Comparison of ENCODE assay signal across 20 cellular contexts in the genomic region with DNA sequence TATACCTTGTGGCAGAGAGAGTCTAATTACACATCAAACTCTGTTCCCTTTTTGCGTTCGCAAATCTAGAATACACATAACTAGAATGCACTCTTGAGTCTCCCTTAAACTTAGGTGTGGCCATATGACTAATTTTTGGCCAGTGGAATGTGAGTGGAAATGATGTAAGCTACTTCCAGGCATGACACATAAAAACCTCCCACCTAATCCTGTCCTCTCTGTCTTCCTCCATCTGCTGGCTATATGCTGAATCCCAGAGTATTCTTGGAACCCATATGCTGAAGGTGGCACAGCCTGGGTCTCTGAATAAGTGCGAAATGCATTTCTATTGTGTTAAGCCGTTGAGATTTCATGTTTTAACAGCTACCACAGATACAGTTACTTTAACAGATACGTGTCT.
DNase-seq lines count a peak whose midpoint lies in the region; ATAC-seq, FAIRE-seq and TF ChIP-seq lines count a peak whose summit lies in the region.
"Had no signal": no experiment of that assay in that cellular context is flagged by ENCODE, and none has a peak within 500 bp of the region (broad histone marks: within the 10 kb centered on the region; RNA-seq: fewer than 3 reads in every experiment).

No MANE protein-coding gene starts in this region.

- in situ Hi-C loops in GM23248 (cut with MboI), result no loop called here

- H3K27ac Mint-ChIP-seq in activated CD8-positive, alpha-beta T cell treated with anti-CD3 and anti-CD28 coated beads for 36 hours, result no peak overlapping the region
- H3K27ac Mint-ChIP-seq: activated CD8-positive, alpha-beta T cell treated with anti-CD3 and anti-CD28 coated beads, Interleukin-2, amount 10 ng/mL, durations not matched to agents 7 days and 5 days had no signal

- H4K20me1 ChIP-seq in PC-9 (ENCODE audit: insufficient read depth) (no peaks in the 10 kb centered on the region), endothelial cell of umbilical vein (replicated peaks; ENCODE audit: control insufficient read depth, extremely low read depth, insufficient read depth, low read length) (no peaks in the 10 kb centered on the region), GM23248 (ENCODE audit: insufficient read depth) (no peaks in the 10 kb centered on the region)

- no peaks in the 10 kb centered on the region for H3K36me3 Mint-ChIP-seq in activated CD8-positive, alpha-beta T cell treated with anti-CD3 and anti-CD28 coated beads for 36 hours (ENCODE audit: low read depth)

- 0 out of 2 replicates have a peak overlapping the region, but pooled peaks have one; percentile 7 for H3K4me2 ChIP-seq in PC-9
- no peak overlapping the region for H3K4me2 ChIP-seq in endothelial cell of umbilical vein (ENCODE audit: insufficient read depth, low read length)
- H3K4me2 ChIP-seq in GM23248 (ENCODE audit: unreplicated experiment), result no peak overlapping the region

- H3K9me3 Mint-ChIP-seq in activated CD8-positive, alpha-beta T cell treated with anti-CD3 and anti-CD28 coated beads for 36 hours, result peaks cover 2% of the 10 kb centered on the region

- no peak overlapping the region for H3K9ac ChIP-seq in endothelial cell of umbilical vein (replicated peaks; ENCODE audit: extremely low read depth, insufficient read depth, low read length)
- no peak overlapping the region for H3K9ac ChIP-seq in GM23248

- H3F3A ChIP-seq in PC-9 (ENCODE audit: insufficient read depth, low read depth) (no peaks in the 10 kb centered on the region), GM23248 (ENCODE audit: insufficient read depth) (no peaks in the 10 kb centered on the region)

- no peak for TF ChIP-seq POLR2A in endothelial cell of umbilical vein (IDR thresholded peaks at IDR 0.05; ENCODE audit: low read depth, low read length)

- no peak for ATAC-seq in GM19324 (IDR thresholded peaks at IDR 0.05; ENCODE audit: low FRiP score, unreplicated experiment)
- ATAC-seq in activated CD8-positive, alpha-beta T cell treated with anti-CD3 and anti-CD28 coated beads for 36 hours, result no peak
- ATAC-seq in HG02759 (IDR thresholded peaks at IDR 0.05; ENCODE audit: unreplicated experiment), result no peak
- ATAC-seq: activated CD8-positive, alpha-beta T cell treated with anti-CD3 and anti-CD28 coated beads, Interleukin-2, amount 10 ng/mL, durations not matched to agents 7 days and 5 days; right lobe of liver had no signal

- WGBS in GM23248 (ENCODE audit: low coverage in 1 of 2, low lambda C conversion rate in 2 of 2, missing lambda C conversion rate in 2 of 2), 2 experiments, result 27 to 32% methylated on average over 5 of the region's 5 CpGs

- FAIRE-seq in endothelial cell of umbilical vein (lab: Jason Lieb, UNC), result no peak
- FAIRE-seq: endometrium, islet of Langerhans had no signal

- no peak overlapping the region for H3K27ac ChIP-seq in PC-9
- no peak overlapping the region for H3K27ac ChIP-seq in endothelial cell of umbilical vein (ENCODE audit: insufficient read depth, low read depth, low read length)
- H3K27ac ChIP-seq in GM23248, result no peak overlapping the region
- H3K27ac ChIP-seq: adrenal gland, right lobe of liver, VCaP had no signal

- H3K9me2 ChIP-seq in PC-9 (ENCODE audit: insufficient read depth), result no peaks in the 10 kb centered on the region
- H3K9me2 ChIP-seq in GM23248 (ENCODE audit: insufficient read depth), result no peaks in the 10 kb centered on the region

- DNase-seq in HCEC 1CT, result peak; percentile 70
- DNase-seq in PC-9, result peak; percentile 1 to 45
- peak; percentile 1 for DNase-seq in endothelial cell of umbilical vein (ENCODE audit: low read depth, low spot score)
- DNase-seq in kidney tubule cell (ENCODE audit: low spot score), result peak; percentile 58
- no peak for DNase-seq in GM23248
- no peak for DNase-seq in activated CD8-positive, alpha-beta T cell treated with anti-CD3 and anti-CD28 coated beads for 36 hours
- DNase-seq: activated CD8-positive, alpha-beta T cell treated with anti-CD3 and anti-CD28 coated beads, Interleukin-2, amount 10 ng/mL, durations not matched to agents 7 days and 5 days; adrenal gland; COR-L47; H7; head of caudate nucleus; Kasumi-1; NCI-H446; right lobe of liver; SW 1271 had no signal

- H3K4me1 ChIP-seq in PC-9 (replicated peaks; ENCODE audit: insufficient read depth) (0 out of 2 replicates have a peak, but pooled peaks cover 6% of the 10 kb centered on the region), endothelial cell of umbilical vein (ENCODE audit: control insufficient read depth, extremely low read depth, insufficient read depth, low read length) (no peaks in the 10 kb centered on the region), GM23248 (ENCODE audit: insufficient read depth) (no peaks in the 10 kb centered on the region)
- H3K4me1 ChIP-seq: adrenal gland, right lobe of liver had no signal

- H3K4me3 ChIP-seq in PC-9, result no peak overlapping the region
- no peak overlapping the region for H3K4me3 ChIP-seq in endothelial cell of umbilical vein (replicated peaks in 1 of 3; ENCODE audit: insufficient read depth in 1 of 3, low read depth in 1 of 3, low read length in 3 of 3)
- H3K4me3 ChIP-seq in GM23248, result no peak overlapping the region
- H3K4me3 ChIP-seq: adrenal gland, right lobe of liver had no signal

- H3K27me3 Mint-ChIP-seq in activated CD8-positive, alpha-beta T cell treated with anti-CD3 and anti-CD28 coated beads for 36 hours, result no peaks in the 10 kb centered on the region

- no peaks in the 10 kb centered on the region for H3K4me1 Mint-ChIP-seq in activated CD8-positive, alpha-beta T cell treated with anti-CD3 and anti-CD28 coated beads for 36 hours (ENCODE audit: low read depth)

- H3K27me3 ChIP-seq in PC-9 (ENCODE audit: insufficient read depth, low read depth) (no peaks in the 10 kb centered on the region), endothelial cell of umbilical vein (ENCODE audit: control insufficient read depth in 2 of 2, insufficient read depth in 2 of 2, low read length in 2 of 2) (no peaks in the 10 kb centered on the region), GM23248 (replicated peaks; ENCODE audit: insufficient read depth) (no peaks in the 10 kb centered on the region)
- H3K27me3 ChIP-seq: right lobe of liver had no signal

- no peaks in the 10 kb centered on the region for H3K9me3 ChIP-seq in PC-9 (ENCODE audit: insufficient read depth, low read depth)
- H3K9me3 ChIP-seq in endothelial cell of umbilical vein (replicated peaks; ENCODE audit: control insufficient read depth, insufficient read depth, low read length), result no peaks in the 10 kb centered on the region
- H3K9me3 ChIP-seq in GM23248 (ENCODE audit: low read depth), result no peaks in the 10 kb centered on the region
- H3K9me3 ChIP-seq: adrenal gland, right lobe of liver had no signal

- H3K4me3 Mint-ChIP-seq in activated CD8-positive, alpha-beta T cell treated with anti-CD3 and anti-CD28 coated beads for 36 hours, result no peak overlapping the region
- H3K4me3 Mint-ChIP-seq: activated CD8-positive, alpha-beta T cell treated with anti-CD3 and anti-CD28 coated beads, Interleukin-2, amount 10 ng/mL, durations not matched to agents 7 days and 5 days had no signal

- dilution Hi-C loops in endothelial cell of umbilical vein (cut with MboI; ENCODE audit: extremely low pct_ligation_motif_present, low sequenced_read_pairs), result no loop called here

- no peaks in the 10 kb centered on the region for H3K36me3 ChIP-seq in PC-9 (ENCODE audit: low read depth)
- no peaks in the 10 kb centered on the region for H3K36me3 ChIP-seq in endothelial cell of umbilical vein (ENCODE audit: control insufficient read depth in 2 of 2, extremely low read depth in 1 of 2, insufficient read depth in 2 of 2, low read length in 2 of 2)
- H3K36me3 ChIP-seq in GM23248 (ENCODE audit: low read depth), result no peaks in the 10 kb centered on the region
- H3K36me3 ChIP-seq: adrenal gland, right lobe of liver had no signal

- intact Hi-C loops in PC-9 (cut with micrococcal nuclease; ENCODE audit: unreplicated experiment), result no loop called here
- intact Hi-C loops in endothelial cell of umbilical vein (cut with micrococcal nuclease), result no loop called here
- intact Hi-C loops in activated CD8-positive, alpha-beta T cell treated with anti-CD3 and anti-CD28 coated beads for 36 hours (cut with micrococcal nuclease), result no loop called here

- no peak for TF ChIP-seq CTCF in PC-9 (conservative IDR thresholded peaks at IDR 0.05)
- no peak for TF ChIP-seq CTCF in endothelial cell of umbilical vein (IDR thresholded peaks at IDR 0.05; ENCODE audit: extremely low read depth in 1 of 2, insufficient read depth in 1 of 2, low read depth in 1 of 2, low read length in 2 of 2)
- TF ChIP-seq CTCF in activated CD8-positive, alpha-beta T cell treated with anti-CD3 and anti-CD28 coated beads for 36 hours (IDR thresholded peaks at IDR 0.05), result no peak

- CTCF ChIA-PET in PC-9 (lab: Charles Lee), result no interaction called here
- CTCF ChIA-PET in endothelial cell of umbilical vein (lab: Charles Lee), result no interaction called here
- CTCF ChIA-PET in activated CD8-positive, alpha-beta T cell treated with anti-CD3 and anti-CD28 coated beads for 36 hours (lab: Charles Lee), result no interaction called here

- H2AFZ ChIP-seq in PC-9 (no peak overlapping the region), endothelial cell of umbilical vein (ENCODE audit: low read depth, low read length) (no peak overlapping the region), GM23248 (no peak overlapping the region)

- POLR2A ChIA-PET in PC-9 (lab: Charles Lee; ENCODE audit: unreplicated experiment) (interaction anchor here (0.6 kb wide), 1 partner anchor 9 kb away, joined by 5 read pairs; no protein-coding TSS in a partner anchor), endothelial cell of umbilical vein (lab: Charles Lee) (no interaction called here)
- POLR2A ChIA-PET in activated CD8-positive, alpha-beta T cell treated with anti-CD3 and anti-CD28 coated beads for 36 hours (lab: Charles Lee), result no interaction called here

- no peaks in the 10 kb centered on the region for H3K9me1 ChIP-seq in endothelial cell of umbilical vein (replicated peaks; ENCODE audit: control insufficient read depth, extremely low read depth, insufficient read depth, low read length)

- BruUV-seq in PC-9 (replicated peaks; lab: Mats Ljungman, UMichigan) (no TSS peak), endothelial cell of umbilical vein (replicated peaks; lab: Mats Ljungman, UMichigan) (no TSS peak)

- H3K79me2 ChIP-seq in PC-9 (ENCODE audit: low read depth), result no peaks in the 10 kb centered on the region
- no peaks in the 10 kb centered on the region for H3K79me2 ChIP-seq in endothelial cell of umbilical vein (ENCODE audit: control insufficient read depth, insufficient read depth, low read length)
- no peaks in the 10 kb centered on the region for H3K79me2 ChIP-seq in GM23248 (ENCODE audit: insufficient read depth)

TF ChIP-seq in endothelial cell of umbilical vein, 7 proteins besides CTCF, POLR2A, EP300 and RAD21 (continues in another document):
- TF ChIP-seq FOS (IDR thresholded peaks at IDR 0.05; ENCODE audit: borderline replicate concordance, insufficient read depth, low read length) (peak; percentile 45), GATA2 (IDR thresholded peaks at IDR 0.05; ENCODE audit: insufficient read depth, insufficient read length, low read depth, low read length) (no peak), POLR2AphosphoS5 (IDR thresholded peaks at IDR 0.05; ENCODE audit: insufficient read depth, low read depth, low read length) (no peak), MYC (IDR thresholded peaks at IDR 0.05; ENCODE audit: low read depth, low read length) (no peak)

Comparison
In these comparisons a context has a peak if more than half of its experiments do, and no peak if none do; other contexts are left out.
1. DNase-seq: peak in HCEC 1CT (single experiment), PC-9 (2 of 2), endothelial cell of umbilical vein (single experiment) and kidney tubule cell (single experiment); none in GM23248 (single experiment) and activated CD8-positive, alpha-beta T cell treated with anti-CD3 and anti-CD28 coated beads for 36 hours (single experiment).